Comparison of ENCODE assay signal across 19 cellular contexts in genomic region chr19:33171916-33172359, GRCh38. TPM values are rescaled to one million over a fixed set of nuclear protein-coding genes. Genes with fewer than 3 reads are reported as not detected.
DNase-seq lines count a peak whose midpoint lies in the region; ATAC-seq and TF ChIP-seq lines count a peak whose summit lies in the region.
"Had no signal": no experiment of that assay in that cellular context is flagged by ENCODE, and none has a peak within 500 bp of the region (broad histone marks: within the 10 kb centered on the region; RNA-seq: fewer than 3 reads in every experiment).

No MANE protein-coding gene starts in this region.

- no peak for ATAC-seq in GM19397 (IDR thresholded peaks at IDR 0.05; ENCODE audit: unreplicated experiment)

- H3K4me1 ChIP-seq in GM23248 (ENCODE audit: insufficient read depth) (peaks cover 8% of the 10 kb centered on the region), spleen (peaks cover 8 to 44% (median 27%) of the 10 kb centered on the region in 6 donors)

- H3K79me2 ChIP-seq in GM23248 (ENCODE audit: insufficient read depth) = peaks cover 10% of the 10 kb centered on the region

- H4K20me1 ChIP-seq in GM23248 (ENCODE audit: insufficient read depth) = no peaks in the 10 kb centered on the region

- no peak for TF ChIP-seq POLR2A in spleen (IDR thresholded peaks at IDR 0.05)

- intact Hi-C loops in spleen (cut with DNase I; ENCODE audit: low total_unique reads) = no loop called here

- H3K4me3 ChIP-seq in GM23248 (no peak overlapping the region), epithelial cell of esophagus (ENCODE audit: low read length) (no peak overlapping the region), spleen (no peak overlapping the region)
- H3K4me3 ChIP-seq: sigmoid colon, thoracic aorta had no signal

- H3K9ac ChIP-seq in GM23248 = no peak overlapping the region

- in situ Hi-C loops in GM23248 (cut with MboI) = no loop called here

- no peak overlapping the region for H2AFZ ChIP-seq in GM23248

- 59% methylated on average over 6 of the region's 6 CpGs for WGBS in GM23248 (ENCODE audit: low coverage in 1 of 2, low lambda C conversion rate in 2 of 2, missing lambda C conversion rate in 2 of 2), 2 experiments
- 87 to 95% (median 92%) methylated on average over 6 of the region's 6 CpGs for WGBS in spleen, 5 donors

- peaks cover 3% of the 10 kb centered on the region; the same call in 1 of the 2 replicates for H3F3A ChIP-seq in GM23248 (ENCODE audit: insufficient read depth)

- DNase-seq in GM23248 (peak; percentile 70), RPMI7951 (ENCODE audit: low read depth) (peak; percentile 77), epithelial cell of esophagus (ENCODE audit: low read depth) (peak; percentile 17), spleen (peak; percentile 12), hypothalamus (lab: John Stamatoyannopoulos, UW) (no peak)
- no peak for DNase-seq in activated CD4-positive, alpha-beta T cell treated with anti-CD3 and anti-CD28 coated beads for 1 hour
- DNase-seq: activated CD4-positive, alpha-beta T cell treated with anti-CD3 and anti-CD28 coated beads for 48 hours; activated naive CD4-positive, alpha-beta T cell treated with anti-CD3 and anti-CD28 coated beads for 36 hours; central memory CD4-positive, alpha-beta T cell; GF-D8; NCI-H1694; SHP77; sigmoid colon; stimulated activated CD4-positive, alpha-beta T cell treated with anti-CD3 and anti-CD28 coated beads, Interleukin-4, amount 100 ng/mL, for 4 hours; T-helper 9 cell had no signal

- H3K9me2 ChIP-seq in GM23248 (ENCODE audit: insufficient read depth) = no peaks in the 10 kb centered on the region

- TF ChIP-seq CTCF in epithelial cell of esophagus (IDR thresholded peaks at IDR 0.05; ENCODE audit: insufficient read depth, low read depth, low read length, missing control alignments) (no peak), spleen (IDR thresholded peaks at IDR 0.05 in 8 of 11, conservative IDR thresholded peaks at IDR 0.05 in 3 of 11) (no peak)

- H3K9me3 ChIP-seq in GM23248 (ENCODE audit: low read depth) (no peaks in the 10 kb centered on the region), spleen (peaks cover 0 to 21% (median 12%) of the 10 kb centered on the region in 8 donors)
- H3K9me3 ChIP-seq: sigmoid colon, thoracic aorta had no signal

- no peak overlapping the region for H3K27ac ChIP-seq in GM23248
- no peak overlapping the region for H3K27ac ChIP-seq in spleen
- H3K27ac ChIP-seq: sigmoid colon, thoracic aorta had no signal

- H3K36me3 ChIP-seq in GM23248 (ENCODE audit: low read depth) = no peaks in the 10 kb centered on the region
- H3K36me3 ChIP-seq in spleen = no peaks in the 10 kb centered on the region
- H3K36me3 ChIP-seq: sigmoid colon, thoracic aorta had no signal

- H3K27me3 ChIP-seq in GM23248 (replicated peaks; ENCODE audit: insufficient read depth) (no peaks in the 10 kb centered on the region), spleen (replicated peaks in 1 of 7) (no peaks in the 10 kb centered on the region)
- H3K27me3 ChIP-seq: sigmoid colon had no signal

- no peak overlapping the region for H3K4me2 ChIP-seq in GM23248 (ENCODE audit: unreplicated experiment)

RNA-seq across cellular contexts. Expression of gene LRP3, which starts 22.2 kb away (rescaled TPM):
- 58.3 and 59.9 TPM in 2 replicates for total RNA-seq in GM23248 (2014; rRNA removed; shearing (Covaris generic))
- 2.9 TPM in 2 replicates for polyA plus RNA-seq in GM23248 (2016; fragmentation: Nextera tagmentation; extraction: Ambion mirVana)
- 0.68 and 0.72 TPM in 2 replicates for total RNA-seq in RPMI7951 (2014; rRNA removed; shearing (Covaris generic))
- 10 to 100 TPM in 3 of 7 donors, 1 to 10 TPM in 4; 7.9 to 12.8 (median 9.8) TPM for total RNA-seq in spleen
- 1 to 10 TPM; 1.4 to 6.4 (median 2.5) TPM for polyA plus RNA-seq in spleen

RNA-seq across cellular contexts. Expression of gene WDR88, which starts 40.0 kb away (rescaled TPM):
- not detected in 2 replicates for total RNA-seq in GM23248 (2014; rRNA removed; shearing (Covaris generic))
- polyA plus RNA-seq in GM23248 (2016; fragmentation: Nextera tagmentation; extraction: Ambion mirVana) (0.10 TPM in 2 replicates), spleen (under 1 TPM in 1 of 3 donors, not detected in 2; 0.07 TPM)
- total RNA-seq in RPMI7951 (2014; rRNA removed; shearing (Covaris generic)) = not detected in 2 replicates
- not detected for total RNA-seq in spleen
- total RNA-seq: activated naive CD4-positive, alpha-beta T cell treated with anti-CD3 and anti-CD28 coated beads for 36 hours; glomerular endothelial cell; mesenteric fat pad; sigmoid colon; thoracic aorta had no signal
- polyA plus RNA-seq: sigmoid colon had no signal

RNA-seq across cellular contexts. Expression of gene SLC7A10, which starts 53.7 kb away (rescaled TPM):
- total RNA-seq in GM23248 (2014; rRNA removed; shearing (Covaris generic)) = not detected in 2 replicates
- polyA plus RNA-seq in GM23248 (2016; fragmentation: Nextera tagmentation; extraction: Ambion mirVana) = not detected in 2 replicates
- not detected in 2 replicates for total RNA-seq in RPMI7951 (2014; rRNA removed; shearing (Covaris generic))
- total RNA-seq in spleen = under 1 TPM in 2 of 7 donors, not detected in 5; 0.32 to 0.37 TPM
- polyA plus RNA-seq in spleen = under 1 TPM in 2 of 3 donors, not detected in 1; 0.06 to 0.07 TPM
- total RNA-seq: activated naive CD4-positive, alpha-beta T cell treated with anti-CD3 and anti-CD28 coated beads for 36 hours; glomerular endothelial cell; thoracic aorta had no signal

Comparison
In these comparisons a context has a peak if more than half of its experiments do, and no peak if none do; other contexts are left out.
1. DNase-seq: peak in GM23248 (single experiment), RPMI7951 (single experiment), epithelial cell of esophagus (single experiment) and spleen (single experiment); none in activated CD4-positive, alpha-beta T cell treated with anti-CD3 and anti-CD28 coated beads for 1 hour (single experiment) and hypothalamus (0 of 51).